Comparison of ENCODE assay signal across 8 cellular contexts in genomic region chr19:17448190-17448967, GRCh38. TPM values are rescaled to one million over a fixed set of nuclear protein-coding genes. Genes with fewer than 3 reads are reported as not detected.
DNase-seq lines count a peak whose midpoint lies in the region; ATAC-seq, FAIRE-seq and TF ChIP-seq lines count a peak whose summit lies in the region.

Gene TMEM221 (minus strand): TSS chr19:17448668. CDS start chr19:17448462, 206 bp downstream.

- intact Hi-C loops in activated T-helper 1 cell treated with anti-CD3 and anti-CD28 coated beads, Interleukin-12 subunit alpha, Interleukin-12 subunit beta, Interleukin-2, Interleukin-4 antibody, amounts not matched to agents 30 ng/mL and 10 ng/mL and 1 ng/mL, durations not matched to agents 14 hours and 24 hours and 36 hours (cut with micrococcal nuclease): no loop called here
- intact Hi-C loops in psoas muscle (cut with DNase I): no loop called here

- H3K27ac Mint-ChIP-seq in activated T-helper 1 cell treated with anti-CD3 and anti-CD28 coated beads, Interleukin-12 subunit alpha, Interleukin-12 subunit beta, Interleukin-2, Interleukin-4 antibody, amounts not matched to agents 30 ng/mL and 10 ng/mL and 1 ng/mL, durations not matched to agents 14 hours and 24 hours and 36 hours: no peak within 1 kb of the TSS

- TF ChIP-seq CTCF in GM10266 (IDR thresholded peaks at IDR 0.05; ENCODE audit: control insufficient read depth, insufficient read depth, low read depth, missing control alignments) (peak; percentile 59), psoas muscle (IDR thresholded peaks at IDR 0.05) (peak; percentile 35)

- no peak for FAIRE-seq in frontal cortex (lab: Jason Lieb, UNC)

- H3K27me3 ChIP-seq in psoas muscle (ENCODE audit: insufficient read depth in 3 of 3, low read length in 2 of 3): peaks cover 0 to 46% (median 9%) of the 10 kb centered on the region in 3 donors

- H3K4me1 Mint-ChIP-seq in activated T-helper 1 cell treated with anti-CD3 and anti-CD28 coated beads, Interleukin-12 subunit alpha, Interleukin-12 subunit beta, Interleukin-2, Interleukin-4 antibody, amounts not matched to agents 30 ng/mL and 10 ng/mL and 1 ng/mL, durations not matched to agents 14 hours and 24 hours and 36 hours (ENCODE audit: low read depth): peaks cover 13% of the 10 kb centered on the region

- no peaks in the 10 kb centered on the region for H3K9me3 ChIP-seq in psoas muscle

- no peak within 1 kb of the TSS for H3K27ac ChIP-seq in psoas muscle

- H3K4me3 ChIP-seq in psoas muscle: peak within 1 kb of the TSS; percentile 53

- no peak within 1 kb of the TSS for H3K4me3 Mint-ChIP-seq in activated T-helper 1 cell treated with anti-CD3 and anti-CD28 coated beads, Interleukin-12 subunit alpha, Interleukin-12 subunit beta, Interleukin-2, Interleukin-4 antibody, amounts not matched to agents 30 ng/mL and 10 ng/mL and 1 ng/mL, durations not matched to agents 14 hours and 24 hours and 36 hours

- DNase-seq in GM10266 (ENCODE audit: extremely low spot score): peak; percentile 85
- peak; percentile 45 to 49 for DNase-seq in NOMO-1 (lab: John Stamatoyannopoulos, UW; ENCODE audit: unreplicated experiment in 2 of 2)
- peak; percentile 28 for DNase-seq in activated T-helper 1 cell treated with anti-CD3 and anti-CD28 coated beads, Interleukin-12 subunit alpha, Interleukin-12 subunit beta, Interleukin-2, Interleukin-4 antibody, amounts not matched to agents 30 ng/mL and 10 ng/mL and 1 ng/mL, durations not matched to agents 14 hours and 24 hours and 36 hours (ENCODE audit: low spot score)
- DNase-seq in frontal cortex (ENCODE audit: low spot score in 2 of 2): peak; percentile 52 to 71
- DNase-seq in psoas muscle: peak; percentile 59 to 78
- DNase-seq in NCI-H2081 treated with DMSO at 0.1 percent for 48 hours (lab: John Stamatoyannopoulos, UW): no peak

- H3K27me3 Mint-ChIP-seq in activated T-helper 1 cell treated with anti-CD3 and anti-CD28 coated beads, Interleukin-12 subunit alpha, Interleukin-12 subunit beta, Interleukin-2, Interleukin-4 antibody, amounts not matched to agents 30 ng/mL and 10 ng/mL and 1 ng/mL, durations not matched to agents 14 hours and 24 hours and 36 hours (ENCODE audit: insufficient read depth): peaks cover 15% of the 10 kb centered on the region

- H3K9me3 Mint-ChIP-seq in activated T-helper 1 cell treated with anti-CD3 and anti-CD28 coated beads, Interleukin-12 subunit alpha, Interleukin-12 subunit beta, Interleukin-2, Interleukin-4 antibody, amounts not matched to agents 30 ng/mL and 10 ng/mL and 1 ng/mL, durations not matched to agents 14 hours and 24 hours and 36 hours: no peaks in the 10 kb centered on the region

- TF ChIP-seq POLR2A in GM18505 (IDR thresholded peaks at IDR 0.05; ENCODE audit: borderline replicate concordance, extremely low read depth, insufficient read depth, insufficient read length): no peak

- H3K36me3 Mint-ChIP-seq in activated T-helper 1 cell treated with anti-CD3 and anti-CD28 coated beads, Interleukin-12 subunit alpha, Interleukin-12 subunit beta, Interleukin-2, Interleukin-4 antibody, amounts not matched to agents 30 ng/mL and 10 ng/mL and 1 ng/mL, durations not matched to agents 14 hours and 24 hours and 36 hours (ENCODE audit: low read depth): no peaks in the 10 kb centered on the region

- peak in 3 of 4 donors; percentile 48 to 60 (median 51) for ATAC-seq in psoas muscle
- ATAC-seq in GM18505 (IDR thresholded peaks at IDR 0.05; ENCODE audit: unreplicated experiment): no peak
- ATAC-seq in HG02852 (IDR thresholded peaks at IDR 0.05; ENCODE audit: unreplicated experiment): no peak

- H3K4me1 ChIP-seq in psoas muscle: peaks cover under 1% of the 10 kb centered on the region

- WGBS in psoas muscle, 3 donors: 1 to 2% (median 1%) methylated on average over 43 to 77 of the region's 77 CpGs

- no peaks in the 10 kb centered on the region for H3K36me3 ChIP-seq in psoas muscle (ENCODE audit: insufficient read depth in 1 of 2, low read depth in 1 of 2)

RNA-seq across cellular contexts. Expression of gene TMEM221, which starts in this region (rescaled TPM):
- total RNA-seq in activated T-helper 1 cell treated with anti-CD3 and anti-CD28 coated beads, Interleukin-12 subunit alpha, Interleukin-12 subunit beta, Interleukin-2, Interleukin-4 antibody, amounts not matched to agents 30 ng/mL and 10 ng/mL and 1 ng/mL, durations not matched to agents 14 hours and 24 hours and 36 hours: not detected in 2 replicates
- total RNA-seq in frontal cortex: 0.82 TPM
- total RNA-seq in psoas muscle: under 1 TPM in 1 of 4 donors, not detected in 3; 0.39 TPM
- under 1 TPM in 2 of 3 donors, not detected in 1; 0.04 to 0.25 TPM for polyA plus RNA-seq in psoas muscle

Comparison
In these comparisons a context has a peak if more than half of its experiments do, and no peak if none do; other contexts are left out.
1. Peak in DNase-seq in activated T-helper 1 cell treated with anti-CD3 and anti-CD28 coated beads, Interleukin-12 subunit alpha, Interleukin-12 subunit beta, Interleukin-2, Interleukin-4 antibody, amounts not matched to agents 30 ng/mL and 10 ng/mL and 1 ng/mL, durations not matched to agents 14 hours and 24 hours and 36 hours; RNA of the gene not detected or under 1 TPM.
2. Peak in DNase-seq in frontal cortex; RNA of the gene not detected or under 1 TPM.
3. Peak in DNase-seq, ATAC-seq and H3K4me3 ChIP-seq in psoas muscle; RNA of the gene not detected or under 1 TPM.